Comparison of ENCODE assay signal across 9 cellular contexts in the genomic region with DNA sequence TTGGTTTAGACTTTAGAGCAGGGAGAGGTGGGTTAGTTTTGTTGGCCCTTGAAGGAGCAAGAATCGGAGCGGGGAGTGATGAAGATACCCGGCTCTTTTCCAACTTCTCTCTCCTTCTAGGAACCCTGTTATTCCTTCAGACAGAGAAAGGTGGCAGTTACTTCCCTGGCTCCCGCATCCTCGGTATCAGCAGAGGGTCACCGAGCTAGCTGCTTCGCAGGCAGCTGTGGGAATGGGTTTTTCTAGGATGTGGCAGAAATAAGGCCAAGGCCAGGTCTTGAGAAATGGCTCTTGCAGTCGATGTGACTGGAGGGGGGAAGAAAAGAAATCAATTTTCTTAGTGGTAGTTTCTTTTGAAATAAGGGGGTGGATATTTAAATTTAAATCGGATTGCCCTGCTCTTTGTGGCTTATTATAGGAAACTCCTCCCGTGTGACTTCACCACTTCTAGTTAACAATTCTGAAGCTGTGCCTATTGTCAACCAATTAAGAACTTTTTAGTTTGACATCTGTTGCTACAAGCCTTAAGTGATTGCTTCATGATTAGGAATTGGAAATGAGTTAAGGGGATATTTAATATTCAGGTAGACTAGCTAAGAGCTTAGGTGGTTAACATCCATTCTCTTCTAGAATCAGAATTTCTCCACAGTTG. TPM values are rescaled to one million over a fixed set of nuclear protein-coding genes. Genes with fewer than 3 reads are reported as not detected.
DNase-seq lines count a peak whose midpoint lies in the region; ATAC-seq and TF ChIP-seq lines count a peak whose summit lies in the region.
"Had no signal": no experiment of that assay in that cellular context is flagged by ENCODE, and none has a peak within 500 bp of the region (broad histone marks: within the 10 kb centered on the region; RNA-seq: fewer than 3 reads in every experiment).

No MANE protein-coding gene starts in this region.

- no peaks in the 10 kb centered on the region for H3K9me3 Mint-ChIP-seq in progenitor cell of endocrine pancreas (ENCODE audit: low read depth)

- H3K9me3 ChIP-seq in Panc1 (ENCODE audit: control insufficient read depth, insufficient read depth, low read depth, low read length), result no peaks in the 10 kb centered on the region

- H3K36me3 ChIP-seq in Panc1 (ENCODE audit: control insufficient read depth, insufficient read depth, low read length), result peaks cover 4% of the 10 kb centered on the region

- BruUV-seq in Panc1 (replicated peaks; lab: Mats Ljungman, UMichigan), result TSS peak; percentile 78

- CTCF ChIA-PET in Panc1 (lab: Charles Lee), result no interaction called here

- peak overlapping the region; percentile 55 for H3K27ac Mint-ChIP-seq in progenitor cell of endocrine pancreas

- in situ Hi-C loops in Panc1 (cut with HindIII; ENCODE audit: low pct_unique_long_range_greater_than_20kb, low sequenced_read_pairs), result no loop called here

- H3K4me1 ChIP-seq in Panc1 (ENCODE audit: control insufficient read depth, insufficient read depth, low read length), result peaks cover 8% of the 10 kb centered on the region

- peaks cover 9% of the 10 kb centered on the region for H3K36me3 Mint-ChIP-seq in progenitor cell of endocrine pancreas (ENCODE audit: insufficient read depth)

- H3K27me3 ChIP-seq in Panc1 (ENCODE audit: control insufficient read depth, insufficient read depth, low read length), result no peaks in the 10 kb centered on the region

- POLR2A ChIA-PET in Panc1 (lab: Charles Lee), result no interaction called here

- intact Hi-C loops in Panc1 (cut with micrococcal nuclease; ENCODE audit: unreplicated experiment), result no loop called here

- no peak for DNase-seq in GM12864 (ENCODE audit: low read depth)
- DNase-seq in Panc1 (ENCODE audit: low read depth, low spot score), result no peak
- no peak for DNase-seq in epithelial cell of prostate (ENCODE audit: low read depth, low spot score)
- no peak for DNase-seq in progenitor cell of endocrine pancreas (ENCODE audit: low spot score, unreplicated experiment)
- DNase-seq in effector CD4-positive, alpha-beta T cell, result no peak
- no peak for DNase-seq in AG08395 (ENCODE audit: low spot score)
- DNase-seq in islet precursor cell, result no peak

- peak overlapping the region; percentile 82 for H3K4me3 Mint-ChIP-seq in progenitor cell of endocrine pancreas (ENCODE audit: low read depth)

- no peak for TF ChIP-seq CTCF in GM12864 (IDR thresholded peaks at IDR 0.05; ENCODE audit: low read depth, low read length, missing control alignments)
- TF ChIP-seq CTCF in Panc1 (IDR thresholded peaks at IDR 0.05), result no peak
- no peak for TF ChIP-seq CTCF in progenitor cell of endocrine pancreas (IDR thresholded peaks at IDR 0.05; ENCODE audit: unreplicated experiment)

- no peak for ATAC-seq in Panc1
- ATAC-seq in GM21381 (IDR thresholded peaks at IDR 0.05; ENCODE audit: unreplicated experiment), result no peak

- H3K27ac ChIP-seq in Panc1 (ENCODE audit: low read length) (peak overlapping the region; percentile 11), epithelial cell of prostate (peak overlapping the region; percentile 51)

- H3K27me3 Mint-ChIP-seq in progenitor cell of endocrine pancreas, result no peaks in the 10 kb centered on the region

- peak overlapping the region; percentile 92 for H3K4me3 ChIP-seq in GM12864 (ENCODE audit: low read depth, low read length)
- H3K4me3 ChIP-seq in Panc1 (ENCODE audit: low read depth in 2 of 2, low read length in 2 of 2), result peak overlapping the region; percentile 94 to 97

- H3K4me1 Mint-ChIP-seq in progenitor cell of endocrine pancreas (ENCODE audit: low read depth), result peaks cover 20% of the 10 kb centered on the region

RNA-seq across cellular contexts. Expression of gene SAP30L, which starts 1.4 kb away (rescaled TPM):
- total RNA-seq in Panc1 (2021; ENCODE audit: unreplicated experiment) (54.6 TPM), progenitor cell of endocrine pancreas (32.9 and 37.7 TPM in 2 replicates)
- polyA plus RNA-seq in Panc1 (2012; ENCODE audit: insufficient read length), result 38.5 TPM

RNA-seq across cellular contexts. Expression of gene HAND1, which starts 30.8 kb away (rescaled TPM):
- total RNA-seq in Panc1 (2021; ENCODE audit: unreplicated experiment), result 0.10 TPM
- not detected for polyA plus RNA-seq in Panc1 (2012; ENCODE audit: insufficient read length)
- total RNA-seq in progenitor cell of endocrine pancreas, result 0.44 and 0.48 TPM in 2 replicates
- total RNA-seq: HT1080 had no signal
